ENCODE assay signal across 14 cellular contexts in genomic region chr3:30401971-30402370, GRCh38.
DNase-seq lines count a peak whose midpoint lies in the region; ATAC-seq and TF ChIP-seq lines count a peak whose summit lies in the region.
"Had no signal": no experiment of that assay in that cellular context is flagged by ENCODE, and none has a peak within 500 bp of the region (broad histone marks: within the 10 kb centered on the region; RNA-seq: fewer than 3 reads in every experiment).

No MANE protein-coding gene starts in this region.

- no peak overlapping the region for H3K27ac Mint-ChIP-seq in MCF 10A (ENCODE audit: low read depth, unreplicated experiment)
- no peak overlapping the region for H3K27ac Mint-ChIP-seq in stimulated activated effector memory CD8-positive, alpha-beta T cell treated with anti-CD3 and anti-CD28 coated beads, Interleukin-12 subunit alpha, Interleukin-12 subunit beta, amount 100 ng/mL, for 72 hours
- no peak overlapping the region for H3K27ac Mint-ChIP-seq in CD8-positive, alpha-beta T cell
- H3K27ac Mint-ChIP-seq: activated B cell treated with CpG ODN at 0.5 μM for 24 hours had no signal

- no peaks in the 10 kb centered on the region for H3K4me1 ChIP-seq in breast epithelium
- H3K4me1 ChIP-seq in CD8-positive, alpha-beta T cell (ENCODE audit: insufficient read depth, low read length), result no peaks in the 10 kb centered on the region
- H3K4me1 ChIP-seq: pancreas had no signal

- ATAC-seq in SK-N-SH treated with all-trans-retinoic acid at 6 μM for 48 hours, result peak; percentile 59; the same call in 2 of the 3 replicates
- ATAC-seq in stimulated activated effector memory CD8-positive, alpha-beta T cell treated with anti-CD3 and anti-CD28 coated beads, Interleukin-12 subunit alpha, Interleukin-12 subunit beta, amount 100 ng/mL, for 72 hours, result peak; percentile 53
- no peak for ATAC-seq in CD8-positive, alpha-beta T cell
- ATAC-seq: pancreas had no signal

- no peaks in the 10 kb centered on the region for H3K36me3 ChIP-seq in breast epithelium
- H3K36me3 ChIP-seq in CD8-positive, alpha-beta T cell (ENCODE audit: insufficient read depth, low read length), result no peaks in the 10 kb centered on the region
- H3K36me3 ChIP-seq: pancreas had no signal

- H3K27ac ChIP-seq in breast epithelium, result no peak overlapping the region
- no peak overlapping the region for H3K27ac ChIP-seq in CD8-positive, alpha-beta T cell (ENCODE audit: low read depth, low read length)
- H3K27ac ChIP-seq: pancreas had no signal

- TF ChIP-seq CTCF in MCF 10A (IDR thresholded peaks at IDR 0.05; ENCODE audit: unreplicated experiment), result no peak
- TF ChIP-seq CTCF in breast epithelium (IDR thresholded peaks at IDR 0.05), result no peak
- TF ChIP-seq CTCF in GM10248 (IDR thresholded peaks at IDR 0.05; ENCODE audit: control extremely low read depth, extremely low read depth, low read depth, missing control alignments), result no peak
- TF ChIP-seq CTCF in CD8-positive, alpha-beta T cell (IDR thresholded peaks at IDR 0.05), result no peak

- H3K4me1 Mint-ChIP-seq in MCF 10A (ENCODE audit: insufficient read depth, unreplicated experiment), result no peaks in the 10 kb centered on the region
- H3K4me1 Mint-ChIP-seq in stimulated activated effector memory CD8-positive, alpha-beta T cell treated with anti-CD3 and anti-CD28 coated beads, Interleukin-12 subunit alpha, Interleukin-12 subunit beta, amount 100 ng/mL, for 72 hours, result no peaks in the 10 kb centered on the region
- H3K4me1 Mint-ChIP-seq in CD8-positive, alpha-beta T cell (ENCODE audit: low read depth), result peaks cover 22% of the 10 kb centered on the region

- H3K4me3 ChIP-seq in breast epithelium, result no peak overlapping the region
- H3K4me3 ChIP-seq in CD8-positive, alpha-beta T cell (ENCODE audit: low read depth, low read length), result no peak overlapping the region
- H3K4me3 ChIP-seq: pancreas had no signal

- H3K4me3 Mint-ChIP-seq in MCF 10A (ENCODE audit: unreplicated experiment), result no peak overlapping the region
- no peak overlapping the region for H3K4me3 Mint-ChIP-seq in stimulated activated effector memory CD8-positive, alpha-beta T cell treated with anti-CD3 and anti-CD28 coated beads, Interleukin-12 subunit alpha, Interleukin-12 subunit beta, amount 100 ng/mL, for 72 hours
- no peak overlapping the region for H3K4me3 Mint-ChIP-seq in CD8-positive, alpha-beta T cell
- H3K4me3 Mint-ChIP-seq: activated B cell treated with CpG ODN at 0.5 μM for 24 hours had no signal

- no peaks in the 10 kb centered on the region for H3K9me3 Mint-ChIP-seq in MCF 10A (ENCODE audit: unreplicated experiment)
- no peaks in the 10 kb centered on the region for H3K9me3 Mint-ChIP-seq in stimulated activated effector memory CD8-positive, alpha-beta T cell treated with anti-CD3 and anti-CD28 coated beads, Interleukin-12 subunit alpha, Interleukin-12 subunit beta, amount 100 ng/mL, for 72 hours
- no peaks in the 10 kb centered on the region for H3K9me3 Mint-ChIP-seq in CD8-positive, alpha-beta T cell
- H3K9me3 Mint-ChIP-seq: activated B cell treated with CpG ODN at 0.5 μM for 24 hours had no signal

- POLR2A ChIA-PET in MCF 10A (lab: Yijun Ruan, JAX), result interaction anchor here (0.5 to 1.5 kb wide), 6 partner anchors 19 to 251 kb away, joined by 3 to 5 read pairs (median 4); no protein-coding TSS in a partner anchor
- POLR2A ChIA-PET in GM10248 (lab: Yijun Ruan, JAX), result no interaction called here
- POLR2A ChIA-PET in CD8-positive, alpha-beta T cell (lab: Charles Lee), result no interaction called here

- TF ChIP-seq POLR2A in breast epithelium (IDR thresholded peaks at IDR 0.05), result no peak

- intact Hi-C loops in MCF 10A (cut with micrococcal nuclease), result no loop called here
- intact Hi-C loops in breast epithelium (cut with DNase I; ENCODE audit: low total_unique reads), result no loop called here
- intact Hi-C loops in CD8-positive, alpha-beta T cell (cut with DNase I, micrococcal nuclease), result no loop called here

- no TSS peak for BruUV-seq in MCF 10A (replicated peaks; lab: Mats Ljungman, UMichigan)

- no peaks in the 10 kb centered on the region for H3K27me3 ChIP-seq in breast epithelium
- no peaks in the 10 kb centered on the region for H3K27me3 ChIP-seq in CD8-positive, alpha-beta T cell (ENCODE audit: insufficient read depth, low read length)
- H3K27me3 ChIP-seq: pancreas had no signal

- CTCF ChIA-PET in MCF 10A (lab: Yijun Ruan, JAX), result interaction anchor here (0.6 kb wide), 1 partner anchor 107 kb away, joined by 3 read pairs; no protein-coding TSS in a partner anchor
- CTCF ChIA-PET in GM10248 (lab: Yijun Ruan, JAX), result no interaction called here
- CTCF ChIA-PET in CD8-positive, alpha-beta T cell (lab: Charles Lee), result no interaction called here

- H3K27me3 Mint-ChIP-seq in MCF 10A (ENCODE audit: insufficient read depth, unreplicated experiment), result no peaks in the 10 kb centered on the region
- H3K27me3 Mint-ChIP-seq in CD8-positive, alpha-beta T cell (ENCODE audit: low read depth), result no peaks in the 10 kb centered on the region
- H3K27me3 Mint-ChIP-seq: activated B cell treated with CpG ODN at 0.5 μM for 24 hours had no signal

- no peaks in the 10 kb centered on the region for H3K9me3 ChIP-seq in breast epithelium
- no peaks in the 10 kb centered on the region for H3K9me3 ChIP-seq in CD8-positive, alpha-beta T cell (ENCODE audit: low read length)
- H3K9me3 ChIP-seq: pancreas had no signal

- no peaks in the 10 kb centered on the region for H3K36me3 Mint-ChIP-seq in MCF 10A (ENCODE audit: insufficient read depth, unreplicated experiment)
- no peaks in the 10 kb centered on the region for H3K36me3 Mint-ChIP-seq in stimulated activated effector memory CD8-positive, alpha-beta T cell treated with anti-CD3 and anti-CD28 coated beads, Interleukin-12 subunit alpha, Interleukin-12 subunit beta, amount 100 ng/mL, for 72 hours
- H3K36me3 Mint-ChIP-seq in CD8-positive, alpha-beta T cell, result no peaks in the 10 kb centered on the region

- peak; percentile 33 for DNase-seq in MCF 10A (ENCODE audit: unreplicated experiment)
- no peak for DNase-seq in breast epithelium (ENCODE audit: low spot score in 2 of 2)
- DNase-seq in fibroblast of the conjunctiva (ENCODE audit: low read depth), result peak; percentile 75
- DNase-seq in stimulated activated effector memory CD8-positive, alpha-beta T cell treated with anti-CD3 and anti-CD28 coated beads, Interleukin-12 subunit alpha, Interleukin-12 subunit beta, amount 100 ng/mL, for 72 hours (ENCODE audit: low spot score in 2 of 2), result no peak
- no peak for DNase-seq in GM10248 (ENCODE audit: extremely low spot score)
- DNase-seq in CD8-positive, alpha-beta T cell, result no peak
- DNase-seq in anterior cingulate cortex (lab: John Stamatoyannopoulos, UW), result no peak
- DNase-seq: ACHN; activated B cell treated with CpG ODN at 0.5 μM for 24 hours; activated CD8-positive, alpha-beta memory T cell treated with anti-CD3 and anti-CD28 coated beads, Interleukin-2, amount 50 U/mL, for 4 hours; cortex of kidney; NCI-H2107; pancreas had no signal

TF ChIP-seq in SK-N-SH treated with all-trans-retinoic acid at 6 μM for 48 hours, 23 proteins besides CTCF, POLR2A, EP300 and RAD21 (continues in another document):
- no peak for TF ChIP-seq SNAI2 (CRISPR knock-in tag; IDR thresholded peaks at IDR 0.05)
- no peak for TF ChIP-seq PPARA (CRISPR knock-in tag; IDR thresholded peaks at IDR 0.05; ENCODE audit: borderline replicate concordance)
- TF ChIP-seq ZNF70 (CRISPR knock-in tag; IDR thresholded peaks at IDR 0.05), result no peak
- no peak for TF ChIP-seq ZC3H10 (CRISPR knock-in tag; IDR thresholded peaks at IDR 0.05)
- no peak for TF ChIP-seq ARNTL (CRISPR knock-in tag; IDR thresholded peaks at IDR 0.05; ENCODE audit: borderline replicate concordance, low read depth)
- TF ChIP-seq OSR1 (CRISPR knock-in tag; IDR thresholded peaks at IDR 0.05), result no peak
- TF ChIP-seq ISL1 (CRISPR knock-in tag; IDR thresholded peaks at IDR 0.05), result no peak
- TF ChIP-seq POU6F1 (CRISPR knock-in tag; IDR thresholded peaks at IDR 0.05; ENCODE audit: borderline replicate concordance, low read depth), result no peak
- no peak for TF ChIP-seq CSDC2 (CRISPR knock-in tag; IDR thresholded peaks at IDR 0.05)
- TF ChIP-seq TSHZ2 (CRISPR knock-in tag; IDR thresholded peaks at IDR 0.05), result no peak

Comparison
In these comparisons a context has a peak if more than half of its experiments do, and no peak if none do; other contexts are left out.
1. DNase-seq: peak in MCF 10A (single experiment) and fibroblast of the conjunctiva (single experiment); none in breast epithelium (0 of 2), stimulated activated effector memory CD8-positive, alpha-beta T cell treated with anti-CD3 and anti-CD28 coated beads, Interleukin-12 subunit alpha, Interleukin-12 subunit beta, amount 100 ng/mL, for 72 hours (0 of 2), GM10248 (single experiment), CD8-positive, alpha-beta T cell (0 of 7) and anterior cingulate cortex (0 of 58).